ENCODE assay signal across 16 cellular contexts in the genomic region with DNA sequence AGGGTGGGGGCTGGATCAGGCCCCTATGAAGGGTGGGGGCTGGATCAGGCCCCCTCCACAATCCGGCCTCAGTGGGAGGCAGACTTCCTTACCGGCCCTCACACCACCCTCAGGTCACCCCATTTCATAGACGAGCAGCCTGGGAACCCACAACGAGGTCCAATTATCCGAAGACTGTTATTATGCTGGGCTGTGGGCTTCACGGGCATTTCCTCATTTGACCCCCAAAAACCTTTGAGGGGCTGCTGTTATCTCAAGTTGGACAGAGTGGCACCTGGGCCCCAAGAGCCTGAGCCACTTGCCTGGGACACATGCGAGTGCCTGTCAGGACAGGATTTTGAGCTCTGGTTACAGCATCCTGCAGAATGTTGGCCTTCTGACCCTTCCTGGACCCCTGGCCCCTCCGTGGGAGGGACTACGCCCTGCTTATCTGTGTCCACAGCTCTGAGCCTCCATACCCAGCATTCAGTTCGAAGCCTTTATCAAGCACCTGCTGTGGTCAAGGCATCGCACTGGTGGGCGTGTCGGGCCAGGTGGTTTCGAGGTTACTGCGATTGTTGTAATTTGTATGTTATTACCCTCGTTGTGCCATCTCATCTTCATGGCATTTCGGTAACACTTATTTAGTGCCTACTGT. TPM values are rescaled to one million over a fixed set of nuclear protein-coding genes. Genes with fewer than 3 reads are reported as not detected.
"Had no signal": no experiment of that assay in that cellular context is flagged by ENCODE, and none has a peak within 500 bp of the region (broad histone marks: within the 10 kb centered on the region; RNA-seq: fewer than 3 reads in every experiment).

No MANE protein-coding gene starts in this region.

- H3K4me1 ChIP-seq: colonic mucosa, prostate gland had no signal

- H3K36me3 ChIP-seq: colonic mucosa, left lung, prostate gland had no signal

- DNase-seq: activated CD4-positive, alpha-beta T cell treated with anti-CD3 and anti-CD28 coated beads, Interleukin-2, amount 10 ng/mL, durations not matched to agents 7 days and 5 days; activated CD8-positive, alpha-beta memory T cell treated with anti-CD3 and anti-CD28 coated beads, Interleukin-2, amount 50 U/mL, for 48 hours; activated gamma-delta T cell; activated T-cell treated with anti-CD3 and anti-CD28 coated beads, Interleukin-2, amount 50 U/mL, for 72 hours; body of pancreas; central memory CD4-positive, alpha-beta T cell; colonic mucosa; left lung; natural killer cell; stimulated activated naive CD8-positive, alpha-beta T cell treated with anti-CD3 and anti-CD28 coated beads, Interleukin-15, amount 100 ng/mL, for 72 hours; T-helper 2 cell had no signal

- H3K4me3 ChIP-seq: body of pancreas, colonic mucosa, left lung, prostate gland had no signal

- H3K9me3 ChIP-seq: body of pancreas, colonic mucosa, left lung, prostate gland had no signal

- ATAC-seq: activated naive CD4-positive, alpha-beta T cell treated with anti-CD3 and anti-CD28 coated beads, Interleukin-2, amount 50 U/mL, for 72 hours; activated T-cell treated with anti-CD3 and anti-CD28 coated beads, Interleukin-2, amount 50 U/mL, for 72 hours; body of pancreas; esophagus mucosa; left lung; natural killer cell; right cardiac atrium; stimulated activated naive CD8-positive, alpha-beta T cell treated with anti-CD3 and anti-CD28 coated beads, Interleukin-15, amount 100 ng/mL, for 72 hours had no signal

- H3K27me3 ChIP-seq: body of pancreas, colonic mucosa had no signal

- H3K27ac ChIP-seq: body of pancreas, colonic mucosa, left lung, prostate gland had no signal

RNA-seq across cellular contexts. Expression of gene MYT1, which starts 56.8 kb away (rescaled TPM):
- total RNA-seq: activated CD4-positive, alpha-beta T cell treated with anti-CD3 and anti-CD28 coated beads, Interleukin-2, amount 10 ng/mL, durations not matched to agents 7 days and 5 days; esophagus mucosa; left lung; natural killer cell; omental fat pad had no signal
